In genomic region chr1:6145864-6146410, GRCh38 we compare ENCODE assay signal across 24 cellular contexts. TPM values are rescaled to one million over a fixed set of nuclear protein-coding genes. Genes with fewer than 3 reads are reported as not detected.
DNase-seq lines count a peak whose midpoint lies in the region; ATAC-seq, FAIRE-seq and TF ChIP-seq lines count a peak whose summit lies in the region.
"Had no signal": no experiment of that assay in that cellular context is flagged by ENCODE, and none has a peak within 500 bp of the region (broad histone marks: within the 10 kb centered on the region; RNA-seq: fewer than 3 reads in every experiment).

No MANE protein-coding gene starts in this region.

- no peak overlapping the region for H3K14ac ChIP-seq in H1 (ENCODE audit: insufficient read length)

- H2BK120ac ChIP-seq in H1 (replicated peaks; ENCODE audit: low read depth, low read length): no peak overlapping the region

- H3K4me1 ChIP-seq in H1 (replicated peaks in 1 of 4; ENCODE audit: control insufficient read depth in 3 of 4, insufficient read depth in 4 of 4, low read length in 3 of 4): peaks cover 0 to 18% (median 4%) of the 10 kb centered on the region in 4 experiments; a peak in 4 of 7 replicates
- peaks cover 3% of the 10 kb centered on the region for H3K4me1 ChIP-seq in CD8-positive, alpha-beta memory T cell (ENCODE audit: insufficient read depth, low read length)

- H3K4ac ChIP-seq in H1 (replicated peaks; ENCODE audit: insufficient read length, low read depth, low read length): no peak overlapping the region

- TF ChIP-seq EP300 in H1 (IDR thresholded peaks at IDR 0.05; ENCODE audit: borderline replicate concordance in 1 of 2, low read depth in 2 of 2, low read length in 2 of 2): no peak

- no peak overlapping the region for H2BK20ac ChIP-seq in H1 (ENCODE audit: low read length)

- H3K27me3 Mint-ChIP-seq in glutamatergic neuron (ENCODE audit: unreplicated experiment): peaks cover 15% of the 10 kb centered on the region
- peaks cover 8 to 12% of the 10 kb centered on the region in 2 donors for H3K27me3 Mint-ChIP-seq in CD8-positive, alpha-beta memory T cell

- no peak overlapping the region for H3K18ac ChIP-seq in H1 (ENCODE audit: extremely low read depth, low read length)

- TF ChIP-seq POLR2A in H1 (IDR thresholded peaks at IDR 0.05; ENCODE audit: control extremely low read depth in 1 of 2, low read depth in 2 of 2, low read length in 2 of 2): no peak

- H2BK5ac ChIP-seq in H1 (ENCODE audit: low read depth, low read length): no peak overlapping the region

- H3K4me3 ChIP-seq in H1 (ENCODE audit: extremely low read depth in 1 of 4, insufficient read depth in 2 of 4, low read depth in 3 of 4, low read length in 4 of 4): no peak overlapping the region
- H3K4me3 ChIP-seq in CD8-positive, alpha-beta memory T cell (ENCODE audit: low read length): no peak overlapping the region
- H3K4me3 ChIP-seq: BLaER1 treated with 17β-estradiol and CSF1 and Interleukin-3, amounts not matched to agents 10 nM and 100 nM; GM23338 had no signal

- DNase-seq in Daoy (ENCODE audit: low read depth) (peak; percentile 49), RWPE1 (ENCODE audit: low spot score) (peak; percentile 51), H1 (ENCODE audit: low read depth in 1 of 2, low spot score in 2 of 2) (no peak), glutamatergic neuron (no peak), T1000 (lab: John Stamatoyannopoulos, UW) (no peak)
- no peak for DNase-seq in stimulated activated CD4-positive, alpha-beta T cell treated with anti-CD3 and anti-CD28 coated beads, Interleukin-12 subunit alpha, Interleukin-12 subunit beta, amount 100 ng/mL, for 4 hours
- no peak for DNase-seq in CD8-positive, alpha-beta memory T cell
- DNase-seq: 8988T; CD8-positive, alpha-beta T cell; COR-L47; DMS 273 treated with DMSO at 0.1 percent for 48 hours; DMS53; GDM1; H7; HFFc6 had no signal

- H3K56ac ChIP-seq in H1 (replicated peaks; ENCODE audit: insufficient read length, low read depth, low read length): no peak overlapping the region

- H2AFZ ChIP-seq in H1 (ENCODE audit: low read length): no peak overlapping the region
- H2AFZ ChIP-seq: GM23338 had no signal

- TF ChIP-seq RAD21 in H1 (IDR thresholded peaks at IDR 0.05 in 1 of 2, conservative IDR thresholded peaks at IDR 0.05 in 1 of 2; ENCODE audit: low read depth in 2 of 2, low read length in 2 of 2): no peak

- peaks cover 0 to 11% of the 10 kb centered on the region in 2 experiments for H4K20me1 ChIP-seq in H1 (replicated peaks in 1 of 2; ENCODE audit: control insufficient read depth in 1 of 2, insufficient read depth in 2 of 2, low read length in 2 of 2)

- peaks cover 11% of the 10 kb centered on the region for H3K23me2 ChIP-seq in H1 (ENCODE audit: low read depth, low read length)

- WGBS in H1 (ENCODE audit: extremely low coverage in 1 of 2, insufficient coverage in 1 of 2, insufficient read length in 1 of 2, insufficient replicate concordance in 2 of 2, low coverage in 1 of 2, low lambda C conversion rate in 2 of 2, missing lambda C conversion rate in 1 of 2), 2 experiments: 94% methylated on average over 24 of the region's 24 CpGs; no CpG with 5 or more reads in 1 of the 2 experiments

- no peak overlapping the region for H3K4me2 ChIP-seq in H1 (ENCODE audit: insufficient read depth in 1 of 2, low read depth in 2 of 2, low read length in 2 of 2)
- H3K4me2 ChIP-seq: BLaER1 treated with 17β-estradiol and CSF1 and Interleukin-3, amounts not matched to agents 10 nM and 100 nM; GM23338 had no signal

- no peaks in the 10 kb centered on the region for H3K36me3 Mint-ChIP-seq in glutamatergic neuron (ENCODE audit: unreplicated experiment)
- H3K36me3 Mint-ChIP-seq in CD8-positive, alpha-beta memory T cell: no peaks in the 10 kb centered on the region
- H3K36me3 Mint-ChIP-seq: CD8-positive, alpha-beta T cell; IgD-negative memory B cell had no signal

- H4K5ac ChIP-seq in H1 (ENCODE audit: insufficient read length, low read depth, low read length): no peak overlapping the region

- ATAC-seq in GM19455 (IDR thresholded peaks at IDR 0.05; ENCODE audit: unreplicated experiment): no peak
- ATAC-seq: CD8-positive, alpha-beta T cell; GM23338; HCT116; HepG2 had no signal

- no peaks in the 10 kb centered on the region; a peak in 1 of 8 replicates for H3K36me3 ChIP-seq in H1 (ENCODE audit: control insufficient read depth in 2 of 4, insufficient read depth in 4 of 4, low read length in 3 of 4)
- no peaks in the 10 kb centered on the region for H3K36me3 ChIP-seq in CD8-positive, alpha-beta memory T cell (ENCODE audit: insufficient read depth, low read length)
- H3K36me3 ChIP-seq: BLaER1 treated with 17β-estradiol and CSF1 and Interleukin-3, amounts not matched to agents 10 nM and 100 nM had no signal

- H3K4me3 Mint-ChIP-seq in glutamatergic neuron (ENCODE audit: unreplicated experiment): peak overlapping the region; percentile 30
- no peak overlapping the region for H3K4me3 Mint-ChIP-seq in CD8-positive, alpha-beta memory T cell
- H3K4me3 Mint-ChIP-seq: B cell; CD8-positive, alpha-beta T cell; GM23338; HFFc6; IgD-negative memory B cell had no signal

- TF ChIP-seq CTCF in RWPE1 (conservative IDR thresholded peaks at IDR 0.05; ENCODE audit: low read depth) (no peak), H1 (IDR thresholded peaks at IDR 0.05; ENCODE audit: control extremely low read depth in 1 of 3, insufficient read depth in 1 of 3, low read depth in 1 of 3, low read length in 3 of 3) (no peak), glutamatergic neuron (IDR thresholded peaks at IDR 0.05; ENCODE audit: partially characterized antibody, unreplicated experiment) (no peak)

- no peak overlapping the region for H2BK12ac ChIP-seq in H1 (ENCODE audit: low read depth, low read length)

- no peak overlapping the region for H3K9ac ChIP-seq in H1 (replicated peaks in 1 of 4; ENCODE audit: extremely low read depth in 1 of 4, low read depth in 3 of 4, low read length in 3 of 4)
- H3K9ac ChIP-seq: BLaER1 treated with 17β-estradiol and CSF1 and Interleukin-3, amounts not matched to agents 10 nM and 100 nM had no signal

- 0 out of 2 replicates have a peak overlapping the region, but pooled peaks have one; percentile 35 for H4K8ac ChIP-seq in H1 (ENCODE audit: extremely low read depth, insufficient read depth, low read length)

- POLR2A ChIA-PET in RWPE1 (lab: Yijun Ruan, JAX; ENCODE audit: low non-redundant PET): no interaction called here
- POLR2A ChIA-PET in H1 (lab: Charles Lee; ENCODE audit: partially characterized antibody): interaction anchor here (0.6 to 0.9 kb wide), 2 partner anchors 295 to 321 kb away, joined by 3 read pairs; no protein-coding TSS in a partner anchor
- POLR2A ChIA-PET in CD8-positive, alpha-beta memory T cell (lab: Charles Lee): no interaction called here

- no peak for FAIRE-seq in H1 (lab: Jason Lieb, UNC)
- FAIRE-seq: GM12892, GM18507, HepG2 had no signal

- H3K27ac ChIP-seq in RWPE1 (no peak overlapping the region), H1 (ENCODE audit: low read depth, low read length) (no peak overlapping the region)
- H3K27ac ChIP-seq in CD8-positive, alpha-beta memory T cell (ENCODE audit: low read depth, low read length): no peak overlapping the region
- H3K27ac ChIP-seq: BLaER1 treated with 17β-estradiol and CSF1 and Interleukin-3, amounts not matched to agents 10 nM and 100 nM had no signal

- H3K9me3 Mint-ChIP-seq in glutamatergic neuron (ENCODE audit: unreplicated experiment): peaks cover 11% of the 10 kb centered on the region
- no peaks in the 10 kb centered on the region for H3K9me3 Mint-ChIP-seq in CD8-positive, alpha-beta memory T cell
- H3K9me3 Mint-ChIP-seq: CD8-positive, alpha-beta T cell; GM23338; HFFc6 had no signal

- no peaks in the 10 kb centered on the region for H3K79me1 ChIP-seq in H1 (ENCODE audit: low read depth, low read length)

- H3K27me3 ChIP-seq in H1 (replicated peaks in 1 of 4; ENCODE audit: control insufficient read depth in 3 of 4, extremely low read depth in 1 of 4, insufficient read depth in 3 of 4, low read length in 3 of 4): peaks cover 4 to 26% (median 21%) of the 10 kb centered on the region in 4 experiments
- no peaks in the 10 kb centered on the region for H3K27me3 ChIP-seq in CD8-positive, alpha-beta memory T cell (ENCODE audit: insufficient read depth, low read length, poor library complexity, severe bottlenecking)

- H3K27ac Mint-ChIP-seq in glutamatergic neuron (ENCODE audit: unreplicated experiment): no peak overlapping the region
- peak overlapping the region in 2 of 8 donors; percentile 25 to 27 for H3K27ac Mint-ChIP-seq in CD8-positive, alpha-beta memory T cell
- H3K27ac Mint-ChIP-seq: B cell; CD8-positive, alpha-beta T cell; GM23338; HFFc6; IgD-negative memory B cell had no signal

- H2BK15ac ChIP-seq in H1 (ENCODE audit: low read length): no peak overlapping the region

- H3K9me3 ChIP-seq in H1 (ENCODE audit: insufficient read depth in 2 of 2, low read depth in 1 of 2, low read length in 1 of 2): no peaks in the 10 kb centered on the region
- H3K9me3 ChIP-seq in CD8-positive, alpha-beta memory T cell (ENCODE audit: low read length): no peaks in the 10 kb centered on the region

- peaks cover 11% of the 10 kb centered on the region for H3K4me1 Mint-ChIP-seq in glutamatergic neuron (ENCODE audit: low read depth, unreplicated experiment)
- H3K4me1 Mint-ChIP-seq in CD8-positive, alpha-beta memory T cell: peaks cover 3 to 11% (median 7%) of the 10 kb centered on the region in 3 donors

- CTCF ChIA-PET in RWPE1 (lab: Yijun Ruan, JAX) (interaction anchor here (0.6 kb wide), 1 partner anchor 378 kb away, joined by 4 read pairs; no protein-coding TSS in a partner anchor), H1 (lab: Charles Lee; ENCODE audit: partially characterized antibody) (interaction anchor here (0.9 to 3.9 kb wide), 9 partner anchors 12 to 104 kb away, joined by 3 to 13 read pairs (median 4); no protein-coding TSS in a partner anchor)
- CTCF ChIA-PET in CD8-positive, alpha-beta memory T cell (lab: Charles Lee): no interaction called here

- H4K91ac ChIP-seq in H1 (replicated peaks; ENCODE audit: insufficient read length, low read length): no peak overlapping the region

- H2AK5ac ChIP-seq in H1 (ENCODE audit: low read depth, low read length): no peak overlapping the region

- H3K79me2 ChIP-seq in H1 (ENCODE audit: control insufficient read depth in 1 of 2, insufficient read depth in 2 of 2, low read length in 2 of 2): no peaks in the 10 kb centered on the region

- H3K23ac ChIP-seq in H1 (ENCODE audit: insufficient read length): no peak overlapping the region

RNA-seq across cellular contexts. Expression of gene CHD5, which starts 34.2 kb away (rescaled TPM):
- 0.27 and 0.29 TPM in 2 replicates for total RNA-seq in Daoy (2014; rRNA removed; shearing (Covaris generic))
- 0.94 and 1.8 TPM in 2 replicates for total RNA-seq in H1 (2021; fragmentation: NEBNext Ultra II Directional; extraction: Animal tissue kit (Norgen Biotek cat#: 25700))
- polyA plus RNA-seq in H1 (2011; rRNA removed): 0.42 and 0.58 TPM in 2 replicates
- 0.48 TPM for polyA plus RNA-seq in H1 (2011; cell fraction: cytosol; rRNA removed)
- 3.5 TPM for polyA plus RNA-seq in H1 (2011; cell fraction: nucleus; rRNA removed)
- polyA plus RNA-seq in H1 (2012, experiment 1 of 2): 0.48 to 1.5 TPM (median 0.97 TPM) in 4 replicates
- 0.43 TPM for polyA plus RNA-seq in H1 (2012, experiment 2 of 2)
- polyA plus RNA-seq in H1 (2013, experiment 1 of 2): 0.77 TPM
- 0.31 TPM for polyA plus RNA-seq in H1 (2013, experiment 2 of 2)
- 0.47 and 0.80 TPM in 2 replicates for polyA minus RNA-seq in H1 (2011; rRNA and poly(A)+ RNA removed)
- polyA minus RNA-seq in H1 (2011; cell fraction: cytosol; rRNA and poly(A)+ RNA removed): 0.37 TPM
- 0.90 TPM for polyA minus RNA-seq in H1 (2011; cell fraction: nucleus; rRNA and poly(A)+ RNA removed)
- 0.96 TPM for total RNA-seq in glutamatergic neuron (ENCODE audit: unreplicated experiment)
- total RNA-seq in CD8-positive, alpha-beta memory T cell: under 1 TPM; 0.61 to 0.82 TPM
- not detected for polyA plus RNA-seq in CD8-positive, alpha-beta memory T cell
- polyA plus RNA-seq: IgD-negative memory B cell had no signal

RNA-seq across cellular contexts. Expression of gene RPL22, which starts 53.5 kb away (rescaled TPM):
- 158 and 240 TPM in 2 replicates for total RNA-seq in Daoy (2014; rRNA removed; shearing (Covaris generic))
- 521 and 545 TPM in 2 replicates for total RNA-seq in H1 (2021; fragmentation: NEBNext Ultra II Directional; extraction: Animal tissue kit (Norgen Biotek cat#: 25700))
- polyA plus RNA-seq in H1 (2011; rRNA removed): 66.8 and 133 TPM in 2 replicates
- polyA plus RNA-seq in H1 (2011; cell fraction: cytosol; rRNA removed): 234 TPM
- polyA plus RNA-seq in H1 (2011; cell fraction: nucleus; rRNA removed): 28.4 TPM
- polyA plus RNA-seq in H1 (2012, experiment 1 of 2): 870 to 2,565 TPM (median 1,339 TPM) in 4 replicates
- 330 TPM for polyA plus RNA-seq in H1 (2012, experiment 2 of 2)
- polyA plus RNA-seq in H1 (2013, experiment 1 of 2): 1,194 TPM
- 1,207 TPM for polyA plus RNA-seq in H1 (2013, experiment 2 of 2)
- 27.6 and 29.8 TPM in 2 replicates for polyA minus RNA-seq in H1 (2011; rRNA and poly(A)+ RNA removed)
- 49.7 TPM for polyA minus RNA-seq in H1 (2011; cell fraction: cytosol; rRNA and poly(A)+ RNA removed)
- 47.9 TPM for polyA minus RNA-seq in H1 (2011; cell fraction: nucleus; rRNA and poly(A)+ RNA removed)
- 275 TPM for total RNA-seq in glutamatergic neuron (ENCODE audit: unreplicated experiment)
- total RNA-seq in CD8-positive, alpha-beta memory T cell: 100 to 1,000 TPM; 397 to 449 TPM
- 213 TPM for polyA plus RNA-seq in CD8-positive, alpha-beta memory T cell

RNA-seq across cellular contexts. Expression of gene RNF207, which starts 60.0 kb away (rescaled TPM):
- total RNA-seq in Daoy (2014; rRNA removed; shearing (Covaris generic)): 6.2 and 11.7 TPM in 2 replicates
- 3.9 and 4.2 TPM in 2 replicates for total RNA-seq in H1 (2021; fragmentation: NEBNext Ultra II Directional; extraction: Animal tissue kit (Norgen Biotek cat#: 25700))
- 5.4 and 15.9 TPM in 2 replicates for polyA plus RNA-seq in H1 (2011; rRNA removed)
- 9.2 TPM for polyA plus RNA-seq in H1 (2011; cell fraction: cytosol; rRNA removed)
- polyA plus RNA-seq in H1 (2011; cell fraction: nucleus; rRNA removed): 47.4 TPM
- 2.6 to 5.0 TPM (median 3.8 TPM) in 4 replicates for polyA plus RNA-seq in H1 (2012, experiment 1 of 2)
- 2.8 TPM for polyA plus RNA-seq in H1 (2012, experiment 2 of 2)
- polyA plus RNA-seq in H1 (2013, experiment 1 of 2): 4.3 TPM
- 3.0 TPM for polyA plus RNA-seq in H1 (2013, experiment 2 of 2)
- 4.7 and 6.1 TPM in 2 replicates for polyA minus RNA-seq in H1 (2011; rRNA and poly(A)+ RNA removed)
- polyA minus RNA-seq in H1 (2011; cell fraction: cytosol; rRNA and poly(A)+ RNA removed): 5.7 TPM
- polyA minus RNA-seq in H1 (2011; cell fraction: nucleus; rRNA and poly(A)+ RNA removed): 17.2 TPM
- 5.6 TPM for total RNA-seq in glutamatergic neuron (ENCODE audit: unreplicated experiment)
- total RNA-seq in CD8-positive, alpha-beta memory T cell: 10 to 100 TPM; 10.8 to 12.8 TPM
- polyA plus RNA-seq in CD8-positive, alpha-beta memory T cell: 0.22 TPM

Comparison
In these comparisons a context has a peak if more than half of its experiments do, and no peak if none do; other contexts are left out.
1. DNase-seq: peak in Daoy (single experiment) and RWPE1 (single experiment); none in H1 (0 of 2), glutamatergic neuron (single experiment), stimulated activated CD4-positive, alpha-beta T cell treated with anti-CD3 and anti-CD28 coated beads, Interleukin-12 subunit alpha, Interleukin-12 subunit beta, amount 100 ng/mL, for 4 hours (single experiment), CD8-positive, alpha-beta memory T cell (0 of 5) and T1000 (single experiment).